Comparison of ENCODE assay signal across 3 cellular contexts in the genomic region with DNA sequence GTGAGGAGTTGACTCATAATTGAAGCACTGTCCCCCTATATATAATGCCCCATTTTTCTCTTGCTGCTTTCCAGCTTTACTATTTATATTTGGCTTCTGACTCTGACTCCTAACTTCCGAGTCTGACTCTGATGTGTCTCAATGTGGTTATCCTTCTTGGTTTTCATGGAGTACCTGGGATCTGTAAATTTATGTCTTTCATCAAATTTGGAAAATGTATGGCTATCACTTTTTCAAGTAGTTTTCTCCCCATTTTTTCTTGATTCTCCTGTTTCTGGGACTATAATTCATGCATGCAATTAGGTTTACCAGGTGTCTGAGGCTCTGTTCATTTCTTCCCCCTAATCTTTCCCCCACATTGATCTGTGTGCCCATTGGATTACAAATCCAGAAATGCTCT.
"Had no signal": no experiment of that assay in that cellular context is flagged by ENCODE, and none has a peak within 500 bp of the region (broad histone marks: within the 10 kb centered on the region; RNA-seq: fewer than 3 reads in every experiment).

No MANE protein-coding gene starts in this region.

- ATAC-seq: GM12878 had no signal

- H3K4me3 ChIP-seq: GM12878 had no signal

- DNase-seq: GDM1, GF-D8 had no signal
